ENCODE assay signal across 8 cellular contexts in genomic region chr6:28212510-28213212, GRCh38. TPM values are rescaled to one million over a fixed set of nuclear protein-coding genes. Genes with fewer than 3 reads are reported as not detected.
DNase-seq lines count a peak whose midpoint lies in the region; ATAC-seq, FAIRE-seq and TF ChIP-seq lines count a peak whose summit lies in the region.

No MANE protein-coding gene starts in this region.

- TF ChIP-seq RAD21 in IMR-90 (IDR thresholded peaks at IDR 0.05; ENCODE audit: low read length), result peak; percentile 35

- CTCF ChIA-PET in Caco-2 (lab: Charles Lee) (interaction anchor here (1.5 kb wide), 1 partner anchor 71 kb away, joined by 3 read pairs; the partner anchor contains the start of gene ZKSCAN8), IMR-90 (lab: Yijun Ruan, JAX) (no interaction called here)

- dilution Hi-C loops in IMR-90 (cut with HindIII; ENCODE audit: low sequenced_read_pairs, unreplicated experiment), result no loop called here

- DNase-seq in Caco-2, result peak; percentile 66 to 69
- DNase-seq in IMR-90, result peak; percentile 90
- peak; percentile 93 for DNase-seq in OCI-M2 (lab: John Stamatoyannopoulos, UW; ENCODE audit: unreplicated experiment)
- DNase-seq in astrocyte (ENCODE audit: low read depth), result peak; percentile 76
- DNase-seq in islet precursor cell, result peak; percentile 87
- peak; percentile 18 to 66 (median 40) for DNase-seq in stimulated activated CD4-positive, alpha-beta T cell treated with anti-CD3 and anti-CD28 coated beads, TNF-alpha, amount 100 ng/mL, for 24 hours (ENCODE audit: low read depth in 3 of 3)
- no peak for DNase-seq in posterior vena cava (ENCODE audit: low spot score)

- TF ChIP-seq CTCF in Caco-2 (IDR thresholded peaks at IDR 0.05; ENCODE audit: insufficient read depth in 1 of 2, low read depth in 1 of 2, low read length in 1 of 2, severe bottlenecking in 1 of 2, unreplicated experiment in 1 of 2) (no peak), IMR-90 (conservative IDR thresholded peaks at IDR 0.05; ENCODE audit: low read depth, low read length) (peak; percentile 33; the same call in 1 of the 2 replicates), astrocyte (IDR thresholded peaks at IDR 0.05; ENCODE audit: insufficient read depth, low read depth, low read length) (peak; percentile 17)

- no peak overlapping the region for H4K91ac ChIP-seq in IMR-90 (ENCODE audit: insufficient read depth, low read depth, low read length)

- H4K20me1 ChIP-seq in IMR-90 (ENCODE audit: insufficient read depth, low read length) (no peaks in the 10 kb centered on the region), astrocyte (ENCODE audit: insufficient read depth, low read length) (no peaks in the 10 kb centered on the region)

- H3K14ac ChIP-seq in IMR-90 (replicated peaks; ENCODE audit: low read depth, low read length), result no peak overlapping the region

- peak overlapping the region; percentile 36; the same call in 1 of the 2 replicates for H3K23ac ChIP-seq in IMR-90 (ENCODE audit: low read depth, low read length)

- ATAC-seq in GM19372 (IDR thresholded peaks at IDR 0.05; ENCODE audit: low read depth, unreplicated experiment), result peak; percentile 48
- ATAC-seq in IMR-90 (ENCODE audit: low read depth), result peak; percentile 92

- H3K4me3 Mint-ChIP-seq in Caco-2 (ENCODE audit: unreplicated experiment), result peak overlapping the region; percentile 86
- peak overlapping the region; percentile 87 for H3K4me3 Mint-ChIP-seq in astrocyte (ENCODE audit: unreplicated experiment)

- intact Hi-C loops in Caco-2 (cut with micrococcal nuclease; ENCODE audit: unreplicated experiment), result loop anchor here (2.0 kb wide), 1 partner anchor 72 kb away; the partner anchor contains the start of gene ZKSCAN8
- intact Hi-C loops in IMR-90 (cut with micrococcal nuclease), result loop anchor here (2.0 to 5.0 kb wide), 4 partner anchors 76 to 655 kb away; partner anchors contain the start of gene ZNF165
- intact Hi-C loops in posterior vena cava (cut with DNase I), result no loop called here

- H2AK5ac ChIP-seq in IMR-90 (ENCODE audit: low read depth, low read length), result no peak overlapping the region

- H3K27me3 Mint-ChIP-seq in Caco-2 (ENCODE audit: insufficient read depth, unreplicated experiment) (peaks cover 11% of the 10 kb centered on the region), astrocyte (ENCODE audit: low read depth, unreplicated experiment) (peaks cover 47% of the 10 kb centered on the region)

- H3K36me3 ChIP-seq in Caco-2 (ENCODE audit: control insufficient read depth, insufficient read depth, low read length) (no peaks in the 10 kb centered on the region), IMR-90 (ENCODE audit: control insufficient read depth, insufficient read depth, low read length) (no peaks in the 10 kb centered on the region), astrocyte (ENCODE audit: insufficient read depth, low read length) (no peaks in the 10 kb centered on the region)

- H3K9me3 ChIP-seq in Caco-2 (no peaks in the 10 kb centered on the region), IMR-90 (ENCODE audit: control insufficient read depth, insufficient read depth, low read length) (no peaks in the 10 kb centered on the region), astrocyte (ENCODE audit: insufficient read depth, low read depth, low read length) (no peaks in the 10 kb centered on the region)

- H2BK20ac ChIP-seq in IMR-90 (ENCODE audit: low read depth, low read length), result no peak overlapping the region

- H3K9me3 Mint-ChIP-seq in Caco-2 (ENCODE audit: unreplicated experiment), result no peaks in the 10 kb centered on the region
- H3K9me3 Mint-ChIP-seq in astrocyte (ENCODE audit: unreplicated experiment), result no peaks in the 10 kb centered on the region

- 0% methylated on average over 2 of the region's 21 CpGs; no CpG with 5 or more reads in 1 of the 2 experiments for WGBS in IMR-90 (ENCODE audit: extremely low coverage in 2 of 2, insufficient read length in 1 of 2), 2 experiments

- in situ Hi-C loops in IMR-90 (cut with MboI; ENCODE audit: low sequenced_read_pairs), result loop anchor here (10.0 kb wide), 1 partner anchor 68 kb away; the partner anchor contains the start of gene ZKSCAN8

- H2AK9ac ChIP-seq in IMR-90 (replicated peaks; ENCODE audit: low read depth, low read length, poor library complexity), result no peak overlapping the region

- no peaks in the 10 kb centered on the region for H3K79me2 ChIP-seq in astrocyte (ENCODE audit: insufficient read depth, low read length)

- H3K4me1 Mint-ChIP-seq in Caco-2 (ENCODE audit: low read depth, unreplicated experiment) (peaks cover 21% of the 10 kb centered on the region), astrocyte (ENCODE audit: low read depth, unreplicated experiment) (peaks cover 2% of the 10 kb centered on the region)

- H3K4me3 ChIP-seq in Caco-2 (ENCODE audit: low read depth, low read length), result peak overlapping the region; percentile 36
- H3K4me3 ChIP-seq in IMR-90 (ENCODE audit: insufficient read depth, low read depth, low read length), result peak overlapping the region; percentile 58
- peak overlapping the region; percentile 82 for H3K4me3 ChIP-seq in astrocyte (ENCODE audit: insufficient read depth, low read depth, low read length)

- no peak overlapping the region for H2BK120ac ChIP-seq in IMR-90 (ENCODE audit: low read depth, low read length)

- no peak overlapping the region for H3K4ac ChIP-seq in IMR-90 (ENCODE audit: low read depth, low read length)

- H3K4me1 ChIP-seq in Caco-2 (peaks cover 6% of the 10 kb centered on the region; the same call in 1 of the 2 replicates), IMR-90 (ENCODE audit: control insufficient read depth, insufficient read depth, low read length) (no peaks in the 10 kb centered on the region), astrocyte (ENCODE audit: insufficient read depth, low read length) (peaks cover 9% of the 10 kb centered on the region)

- H3K27ac ChIP-seq in IMR-90 (ENCODE audit: insufficient read depth, low read length), result no peak overlapping the region
- no peak overlapping the region for H3K27ac ChIP-seq in astrocyte (ENCODE audit: low read depth, low read length)

- H3K27me3 ChIP-seq in Caco-2 (replicated peaks; ENCODE audit: control insufficient read depth, insufficient read depth, low read length), result no peaks in the 10 kb centered on the region
- peaks cover 24% of the 10 kb centered on the region for H3K27me3 ChIP-seq in IMR-90 (ENCODE audit: control insufficient read depth, insufficient read depth, low read length)
- H3K27me3 ChIP-seq in astrocyte (ENCODE audit: insufficient read depth, low read length), result peaks cover 46% of the 10 kb centered on the region

- H3K27ac Mint-ChIP-seq in Caco-2 (ENCODE audit: unreplicated experiment), result peak overlapping the region; percentile 84
- H3K27ac Mint-ChIP-seq in astrocyte (ENCODE audit: unreplicated experiment), result peak overlapping the region; percentile 49

- H2BK5ac ChIP-seq in IMR-90 (ENCODE audit: low read depth, low read length, poor library complexity, severe bottlenecking), result no peak overlapping the region

- H3K4me2 ChIP-seq in IMR-90 (ENCODE audit: low read depth, low read length) (peak overlapping the region; percentile 73), astrocyte (ENCODE audit: low read length) (peak overlapping the region; percentile 96)

- BruUV-seq in Caco-2 (replicated peaks; lab: Mats Ljungman, UMichigan) (no TSS peak), IMR-90 (replicated peaks; lab: Mats Ljungman, UMichigan) (no TSS peak)

- no peak overlapping the region for H3K9ac ChIP-seq in IMR-90 (ENCODE audit: low read depth, low read length)
- H3K9ac ChIP-seq in astrocyte (ENCODE audit: low read length), result peak overlapping the region; percentile 77

- POLR2A ChIA-PET in Caco-2 (lab: Charles Lee), result no interaction called here
- POLR2A ChIA-PET in IMR-90 (lab: Charles Lee; ENCODE audit: unreplicated experiment), result interaction anchor here (0.8 kb wide), 1 partner anchor 46 kb away, joined by 3 read pairs; no protein-coding TSS in a partner anchor

- H3K56ac ChIP-seq in IMR-90 (ENCODE audit: extremely low read depth, insufficient read depth, low read length), result no peak overlapping the region

- H3K9me1 ChIP-seq in IMR-90 (ENCODE audit: insufficient read depth, low read length), result 0 out of 2 replicates have a peak, but pooled peaks cover 2% of the 10 kb centered on the region

- no peak overlapping the region for H4K5ac ChIP-seq in IMR-90 (ENCODE audit: low read depth, low read length)

- TF ChIP-seq POLR2A in IMR-90 (IDR thresholded peaks at IDR 0.05; ENCODE audit: low read depth, low read length), result no peak

- FAIRE-seq in astrocyte (lab: Jason Lieb, UNC), result peak; percentile 23

- H2AFZ ChIP-seq in IMR-90 (replicated peaks; ENCODE audit: low read length, poor library complexity), result peak overlapping the region; percentile 92
- peak overlapping the region; percentile 79 for H2AFZ ChIP-seq in astrocyte (ENCODE audit: low read depth, low read length)

- H3K79me1 ChIP-seq in IMR-90 (ENCODE audit: low read depth in 1 of 2, low read length in 2 of 2), result peaks cover under 1 to 4% of the 10 kb centered on the region in 2 experiments; a peak in 2 of 4 replicates

- peaks cover 12% of the 10 kb centered on the region for H3K36me3 Mint-ChIP-seq in Caco-2 (ENCODE audit: insufficient read depth, unreplicated experiment)
- no peaks in the 10 kb centered on the region for H3K36me3 Mint-ChIP-seq in astrocyte (ENCODE audit: low read depth, unreplicated experiment)

- H2BK15ac ChIP-seq in IMR-90 (ENCODE audit: low read depth, low read length), result no peak overlapping the region

- H3K18ac ChIP-seq in IMR-90 (ENCODE audit: low read depth, low read length), result no peak overlapping the region

- no peak overlapping the region for H4K8ac ChIP-seq in IMR-90 (ENCODE audit: low read depth in 2 of 2, low read length in 2 of 2)

RNA-seq across cellular contexts. Expression of gene ZSCAN9, which starts 12.4 kb away (rescaled TPM):
- total RNA-seq in Caco-2 (2022) (13.7 and 13.9 TPM in 2 replicates), IMR-90 (2012; rRNA removed) (16.9 and 17.7 TPM in 2 replicates), astrocyte (14.7 and 16.9 TPM in 2 replicates), posterior vena cava (10 to 100 TPM in 1 of 2 donors, 1 to 10 TPM in 1; 9.2 to 10.4 TPM)
- 11.5 and 13.7 TPM in 2 replicates for polyA plus RNA-seq in IMR-90 (2012; rRNA removed)
- 3.5 and 5.9 TPM in 2 replicates for polyA plus RNA-seq in IMR-90 (2012; cell fraction: cytosol; rRNA removed)
- polyA plus RNA-seq in IMR-90 (2012; cell fraction: nucleus; rRNA removed; ENCODE audit: low replicate concordance), result 6.1 and 28.1 TPM in 2 replicates

RNA-seq across cellular contexts. Expression of gene ZKSCAN4, which starts 39.4 kb away (rescaled TPM):
- total RNA-seq in Caco-2 (2022) (5.0 and 5.5 TPM in 2 replicates), IMR-90 (2012; rRNA removed) (4.7 and 5.7 TPM in 2 replicates), astrocyte (3.9 TPM in 2 replicates), posterior vena cava (1 to 10 TPM; 3.1 to 5.6 TPM)
- polyA plus RNA-seq in IMR-90 (2012; rRNA removed), result 2.0 and 2.4 TPM in 2 replicates
- 0.77 and 0.90 TPM in 2 replicates for polyA plus RNA-seq in IMR-90 (2012; cell fraction: cytosol; rRNA removed)
- polyA plus RNA-seq in IMR-90 (2012; cell fraction: nucleus; rRNA removed; ENCODE audit: low replicate concordance), result 1.3 and 3.4 TPM in 2 replicates

RNA-seq across cellular contexts. Expression of gene NKAPL, which starts 46.4 kb away (rescaled TPM):
- total RNA-seq in Caco-2 (2022), result not detected in 2 replicates
- total RNA-seq in IMR-90 (2012; rRNA removed), result 0.54 and 0.83 TPM in 2 replicates
- polyA plus RNA-seq in IMR-90 (2012; rRNA removed), result 0.49 and 0.51 TPM in 2 replicates
- 0.27 and 0.32 TPM in 2 replicates for polyA plus RNA-seq in IMR-90 (2012; cell fraction: cytosol; rRNA removed)
- polyA plus RNA-seq in IMR-90 (2012; cell fraction: nucleus; rRNA removed; ENCODE audit: low replicate concordance), result 0.12 and 0.21 TPM in 2 replicates
- not detected in 2 replicates for total RNA-seq in astrocyte
- total RNA-seq in posterior vena cava, result 1 to 10 TPM; 2.7 to 2.8 TPM

RNA-seq across cellular contexts. Expression of gene ZSCAN26, which starts 54.3 kb away (rescaled TPM):
- 7.2 and 7.8 TPM in 2 replicates for total RNA-seq in Caco-2 (2022)
- total RNA-seq in IMR-90 (2012; rRNA removed), result 22.8 and 42.1 TPM in 2 replicates
- 12.8 and 13.1 TPM in 2 replicates for polyA plus RNA-seq in IMR-90 (2012; rRNA removed)
- polyA plus RNA-seq in IMR-90 (2012; cell fraction: cytosol; rRNA removed), result 2.2 and 4.8 TPM in 2 replicates
- polyA plus RNA-seq in IMR-90 (2012; cell fraction: nucleus; rRNA removed; ENCODE audit: low replicate concordance), result 11.2 and 46.2 TPM in 2 replicates
- total RNA-seq in astrocyte, result 12.0 and 15.9 TPM in 2 replicates
- total RNA-seq in posterior vena cava, result 10 to 100 TPM; 15.8 to 18.8 TPM

Comparison
In these comparisons a context has a peak if more than half of its experiments do, and no peak if none do; other contexts are left out.
1. CTCF ChIP-seq: peak in IMR-90 (single experiment) and astrocyte (single experiment); none in Caco-2 (0 of 2).
2. intact Hi-C loops: an anchor here in Caco-2 (2.0 kb wide) and IMR-90 (2.0 to 5.0 kb wide); none called in posterior vena cava.
3. Peak in every context shown above with its lines, with median percentiles within 50 percentile points of each other: H3K4me3 ChIP-seq.